In the genomic region with DNA sequence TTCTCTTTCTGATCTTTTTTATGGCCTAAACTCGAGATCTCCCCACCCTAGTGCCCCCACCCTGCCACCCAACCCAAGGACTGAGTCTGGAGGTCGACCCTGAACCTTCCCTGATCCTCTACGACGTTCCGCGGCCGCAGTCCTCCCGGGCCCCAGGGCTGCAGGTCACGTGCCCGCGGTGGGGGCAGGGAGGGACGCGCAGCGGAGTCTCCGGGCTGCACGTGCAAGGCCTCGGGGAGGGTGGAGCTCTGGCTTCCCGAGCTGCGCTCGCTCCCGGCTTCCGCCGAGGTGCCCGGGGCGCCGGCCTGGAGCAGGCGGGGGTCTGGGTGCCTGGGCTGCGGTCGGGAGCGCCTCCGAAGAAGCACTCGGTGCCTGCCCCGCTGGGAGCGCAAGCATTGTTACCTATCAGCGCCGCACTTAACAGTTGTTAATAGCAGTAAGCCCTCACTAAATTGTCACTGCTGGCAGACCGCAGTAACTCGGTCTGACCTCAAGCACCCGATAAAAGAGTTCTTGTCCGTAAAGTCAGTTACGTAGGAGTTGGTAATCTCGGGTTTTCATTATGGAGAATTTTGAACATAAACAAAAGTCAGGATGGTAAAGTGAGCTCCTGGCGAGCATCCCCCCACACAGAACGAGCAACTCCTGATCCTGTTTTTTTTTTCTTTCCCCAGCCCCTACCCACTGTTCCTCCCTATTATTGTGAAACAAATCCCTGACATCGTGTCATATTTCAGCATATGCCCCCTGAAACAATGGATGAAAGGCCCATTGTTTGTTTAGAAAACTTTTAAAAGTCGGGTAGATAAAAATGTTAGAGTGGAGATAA, we compare ENCODE assay signal across 1 cellular context.
TF ChIP-seq lines count a peak whose summit lies in the region.

No MANE protein-coding gene starts in this region.

TF ChIP-seq in HepG2, 621 proteins besides CTCF, POLR2A, EP300 and RAD21 (continued from another document and continues in another):
- 0 out of 2 replicates have a peak, but pooled peaks have one; percentile 24 for TF ChIP-seq PRDM10 (CRISPR knock-in tag; IDR thresholded peaks at IDR 0.05; ENCODE audit: low read depth)
- peak; percentile 93 for TF ChIP-seq TGIF2 (CRISPR knock-in tag; IDR thresholded peaks at IDR 0.05)
- TF ChIP-seq RFX5 (IDR thresholded peaks at IDR 0.05; ENCODE audit: low read depth, low read length) = no peak
- TF ChIP-seq, protein P1, sequence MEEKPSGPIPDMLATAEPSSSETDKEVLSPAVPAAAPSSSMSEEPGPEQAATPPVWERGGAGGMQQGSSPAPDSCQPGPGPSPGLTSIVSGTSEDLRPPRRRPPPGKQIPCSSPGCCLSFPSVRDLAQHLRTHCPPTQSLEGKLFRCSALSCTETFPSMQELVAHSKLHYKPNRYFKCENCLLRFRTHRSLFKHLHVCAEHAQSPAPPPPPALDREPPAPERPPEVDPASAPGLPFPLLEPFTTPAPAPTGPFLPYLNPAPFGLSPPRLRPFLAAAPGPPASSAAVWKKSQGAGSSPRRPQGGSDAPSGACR (CRISPR knock-in tag; IDR thresholded peaks at IDR 0.05) = 0 out of 2 replicates have a peak, but pooled peaks have one; percentile 64
- TF ChIP-seq IKZF1 (IDR thresholded peaks at IDR 0.05) = no peak
- TF ChIP-seq, protein P2, sequence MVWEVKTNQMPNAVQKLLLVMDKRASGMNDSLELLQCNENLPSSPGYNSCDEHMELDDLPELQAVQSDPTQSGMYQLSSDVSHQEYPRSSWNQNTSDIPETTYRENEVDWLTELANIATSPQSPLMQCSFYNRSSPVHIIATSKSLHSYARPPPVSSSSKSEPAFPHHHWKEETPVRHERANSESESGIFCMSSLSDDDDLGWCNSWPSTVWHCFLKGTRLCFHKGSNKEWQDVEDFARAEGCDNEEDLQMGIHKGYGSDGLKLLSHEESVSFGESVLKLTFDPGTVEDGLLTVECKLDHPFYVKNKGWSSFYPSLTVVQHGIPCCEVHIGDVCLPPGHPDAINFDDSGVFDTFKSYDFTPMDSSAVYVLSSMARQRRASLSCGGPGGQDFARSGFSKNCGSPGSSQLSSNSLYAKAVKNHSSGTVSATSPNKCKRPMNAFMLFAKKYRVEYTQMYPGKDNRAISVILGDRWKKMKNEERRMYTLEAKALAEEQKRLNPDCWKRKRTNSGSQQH (CRISPR knock-in tag; IDR thresholded peaks at IDR 0.05; ENCODE audit: low read depth) = peak; percentile 69; the same call in 1 of the 2 replicates
- TF ChIP-seq NRL (CRISPR knock-in tag; IDR thresholded peaks at IDR 0.05; ENCODE audit: borderline replicate concordance) = peak; percentile 91
- TF ChIP-seq ZNF841 (CRISPR knock-in tag; IDR thresholded peaks at IDR 0.05; ENCODE audit: borderline replicate concordance) = no peak
- peak; percentile 89; the same call in 1 of the 2 replicates for TF ChIP-seq ZNF792 (CRISPR knock-in tag; IDR thresholded peaks at IDR 0.05)
- TF ChIP-seq ZNF468 (CRISPR knock-in tag; IDR thresholded peaks at IDR 0.05) = peak; percentile 84; the same call in 1 of the 2 replicates
- TF ChIP-seq ZNF816 (CRISPR knock-in tag; IDR thresholded peaks at IDR 0.05; ENCODE audit: borderline replicate concordance) = peak; percentile 55; the same call in 1 of the 2 replicates
- peak; percentile 98 for TF ChIP-seq BORCS8-MEF2B (CRISPR knock-in tag; IDR thresholded peaks at IDR 0.05)
- TF ChIP-seq ZNF710 (CRISPR knock-in tag; IDR thresholded peaks at IDR 0.05; ENCODE audit: borderline replicate concordance) = peak; percentile 89
- TF ChIP-seq SNAPC2 (CRISPR knock-in tag; IDR thresholded peaks at IDR 0.05) = peak; percentile 81; the same call in 1 of the 2 replicates
- TF ChIP-seq ZSCAN12 (CRISPR knock-in tag; IDR thresholded peaks at IDR 0.05) = no peak
- peak; percentile 41; the same call in 1 of the 2 replicates for TF ChIP-seq PRDM15 (CRISPR knock-in tag; IDR thresholded peaks at IDR 0.05)
- TF ChIP-seq EZH2 (conservative IDR thresholded peaks at IDR 0.05; ENCODE audit: low read depth, low read length) = no peak
- TF ChIP-seq, protein P3, sequence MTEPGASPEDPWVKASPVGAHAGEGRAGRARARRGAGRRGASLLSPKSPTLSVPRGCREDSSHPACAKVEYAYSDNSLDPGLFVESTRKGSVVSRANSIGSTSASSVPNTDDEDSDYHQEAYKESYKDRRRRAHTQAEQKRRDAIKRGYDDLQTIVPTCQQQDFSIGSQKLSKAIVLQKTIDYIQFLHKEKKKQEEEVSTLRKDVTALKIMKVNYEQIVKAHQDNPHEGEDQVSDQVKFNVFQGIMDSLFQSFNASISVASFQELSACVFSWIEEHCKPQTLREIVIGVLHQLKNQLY (CRISPR knock-in tag; IDR thresholded peaks at IDR 0.05) = peak; percentile 93
- TF ChIP-seq IRX3 (CRISPR knock-in tag; IDR thresholded peaks at IDR 0.05; ENCODE audit: borderline replicate concordance, low read depth) = peak; percentile 89
- TF ChIP-seq ONECUT2 (CRISPR knock-in tag; IDR thresholded peaks at IDR 0.05) = 0 out of 2 replicates have a peak, but pooled peaks have one; percentile 47
- 0 out of 2 replicates have a peak, but pooled peaks have one; percentile 63 for TF ChIP-seq CERS6 (CRISPR knock-in tag; IDR thresholded peaks at IDR 0.05)
- no peak for TF ChIP-seq SP2 (CRISPR knock-in tag; IDR thresholded peaks at IDR 0.05)
- TF ChIP-seq CENPT (CRISPR knock-in tag; IDR thresholded peaks at IDR 0.05; ENCODE audit: low read depth) = peak; percentile 74; the same call in 1 of the 2 replicates
- no peak for TF ChIP-seq LCORL (IDR thresholded peaks at IDR 0.05)
- TF ChIP-seq LCORL (CRISPR knock-in tag; IDR thresholded peaks at IDR 0.05) = peak; percentile 80
- TF ChIP-seq MTF2 (CRISPR knock-in tag; IDR thresholded peaks at IDR 0.05; ENCODE audit: borderline replicate concordance) = peak; percentile 37; the same call in 1 of the 2 replicates
- no peak for TF ChIP-seq CENPBD1 (CRISPR knock-in tag; IDR thresholded peaks at IDR 0.05; ENCODE audit: borderline replicate concordance, low read depth)
- TF ChIP-seq ZNF207 (IDR thresholded peaks at IDR 0.05; ENCODE audit: borderline replicate concordance) = no peak
- peak; percentile 73 for TF ChIP-seq ZNF781 (CRISPR knock-in tag; IDR thresholded peaks at IDR 0.05; ENCODE audit: borderline replicate concordance, not compliant biosample characterization)
- TF ChIP-seq ZNF331 (CRISPR knock-in tag; IDR thresholded peaks at IDR 0.05) = peak; percentile 91
- TF ChIP-seq ZFP90 (CRISPR knock-in tag; IDR thresholded peaks at IDR 0.05; ENCODE audit: borderline replicate concordance) = peak; percentile 66; the same call in 1 of the 2 replicates
- TF ChIP-seq, protein P4, sequence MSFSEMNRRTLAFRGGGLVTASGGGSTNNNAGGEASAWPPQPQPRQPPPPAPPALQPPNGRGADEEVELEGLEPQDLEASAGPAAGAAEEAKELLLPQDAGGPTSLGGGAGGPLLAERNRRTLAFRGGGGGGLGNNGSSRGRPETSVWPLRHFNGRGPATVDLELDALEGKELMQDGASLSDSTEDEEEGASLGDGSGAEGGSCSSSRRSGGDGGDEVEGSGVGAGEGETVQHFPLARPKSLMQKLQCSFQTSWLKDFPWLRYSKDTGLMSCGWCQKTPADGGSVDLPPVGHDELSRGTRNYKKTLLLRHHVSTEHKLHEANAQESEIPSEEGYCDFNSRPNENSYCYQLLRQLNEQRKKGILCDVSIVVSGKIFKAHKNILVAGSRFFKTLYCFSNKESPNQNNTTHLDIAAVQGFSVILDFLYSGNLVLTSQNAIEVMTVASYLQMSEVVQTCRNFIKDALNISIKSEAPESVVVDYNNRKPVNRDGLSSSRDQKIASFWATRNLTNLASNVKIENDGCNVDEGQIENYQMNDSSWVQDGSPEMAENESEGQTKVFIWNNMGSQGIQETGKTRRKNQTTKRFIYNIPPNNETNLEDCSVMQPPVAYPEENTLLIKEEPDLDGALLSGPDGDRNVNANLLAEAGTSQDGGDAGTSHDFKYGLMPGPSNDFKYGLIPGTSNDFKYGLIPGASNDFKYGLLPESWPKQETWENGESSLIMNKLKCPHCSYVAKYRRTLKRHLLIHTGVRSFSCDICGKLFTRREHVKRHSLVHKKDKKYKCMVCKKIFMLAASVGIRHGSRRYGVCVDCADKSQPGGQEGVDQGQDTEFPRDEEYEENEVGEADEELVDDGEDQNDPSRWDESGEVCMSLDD (CRISPR knock-in tag; IDR thresholded peaks at IDR 0.05; ENCODE audit: borderline replicate concordance) = no peak
